Comparison of ENCODE assay signal across 1 cellular context in genomic region chr16:70685061-70685937, GRCh38.
A peak's percentile ranks its signal among the peaks of the same experiment; 100 is the strongest.
TF ChIP-seq lines count a peak whose summit lies in the region.

No MANE protein-coding gene starts in this region.

TF ChIP-seq in HEK293, 187 proteins besides CTCF, POLR2A, EP300 and RAD21 (continued from another document and continues in another):
- TF ChIP-seq PATZ1 (tag by site-specific recombination; IDR thresholded peaks at IDR 0.05), result peak; percentile 46; the same call in 1 of the 2 replicates
- TF ChIP-seq ZNF146 (tag by site-specific recombination; IDR thresholded peaks at IDR 0.05), result no peak
- TF ChIP-seq ZNF157 (tag by site-specific recombination; IDR thresholded peaks at IDR 0.05), result no peak
- no peak for TF ChIP-seq ZNF121 (tag by site-specific recombination; IDR thresholded peaks at IDR 0.05)
- TF ChIP-seq ZNF501 (tag by site-specific recombination; IDR thresholded peaks at IDR 0.05), result no peak
- TF ChIP-seq YY1 (tag by site-specific recombination; IDR thresholded peaks at IDR 0.05), result no peak
- TF ChIP-seq ZFP37 (tag by site-specific recombination; IDR thresholded peaks at IDR 0.05), result no peak
- TF ChIP-seq TCF7L2 (IDR thresholded peaks at IDR 0.05; ENCODE audit: borderline replicate concordance, low read depth, low read length), result no peak
- no peak for TF ChIP-seq SETDB1 (IDR thresholded peaks at IDR 0.05; ENCODE audit: insufficient read length, low read length)
- no peak for TF ChIP-seq ZNF2 (tag by site-specific recombination; IDR thresholded peaks at IDR 0.05)
- TF ChIP-seq ZBTB20 (tag by site-specific recombination; IDR thresholded peaks at IDR 0.05), result peak; percentile 36; the same call in 1 of the 2 replicates
- no peak for TF ChIP-seq ZNF623 (tag by site-specific recombination; IDR thresholded peaks at IDR 0.05)
- TF ChIP-seq KLF17 (tag by site-specific recombination; IDR thresholded peaks at IDR 0.05), result no peak
- no peak for TF ChIP-seq ZNF350 (tag by site-specific recombination; IDR thresholded peaks at IDR 0.05)
- no peak for TF ChIP-seq HOXD13 (CRISPR knock-in tag; IDR thresholded peaks at IDR 0.05; ENCODE audit: borderline replicate concordance)
- TF ChIP-seq ZNF571 (tag by site-specific recombination; IDR thresholded peaks at IDR 0.05), result no peak
- TF ChIP-seq FEZF1 (tag by site-specific recombination; IDR thresholded peaks at IDR 0.05), result no peak
- no peak for TF ChIP-seq HOXA7 (CRISPR knock-in tag; IDR thresholded peaks at IDR 0.05; ENCODE audit: borderline replicate concordance)
- peak; percentile 20; the same call in 1 of the 2 replicates for TF ChIP-seq ZNF398 (tag by site-specific recombination; IDR thresholded peaks at IDR 0.05)
- peak; percentile 7; the same call in 1 of the 2 replicates for TF ChIP-seq PBX3 (CRISPR knock-in tag; IDR thresholded peaks at IDR 0.05)
- no peak for TF ChIP-seq SP2 (tag by site-specific recombination; IDR thresholded peaks at IDR 0.05)
- TF ChIP-seq GLIS2 (tag by site-specific recombination; IDR thresholded peaks at IDR 0.05), result peak; percentile 67; the same call in 1 of the 2 replicates
- 0 out of 2 replicates have a peak, but pooled peaks have one; percentile 14 for TF ChIP-seq SP7 (tag by site-specific recombination; IDR thresholded peaks at IDR 0.05)
- TF ChIP-seq ZBTB21 (tag by site-specific recombination; IDR thresholded peaks at IDR 0.05), result no peak
- TF ChIP-seq ZNF404 (tag by site-specific recombination; IDR thresholded peaks at IDR 0.05), result no peak
- TF ChIP-seq ZNF175 (tag by site-specific recombination; IDR thresholded peaks at IDR 0.05), result no peak
- TF ChIP-seq ZNF24 (tag by site-specific recombination; IDR thresholded peaks at IDR 0.05), result no peak
- TF ChIP-seq TRIM28 (IDR thresholded peaks at IDR 0.05; ENCODE audit: borderline replicate concordance, low read length), result no peak
- no peak for TF ChIP-seq ZNF660 (tag by site-specific recombination; IDR thresholded peaks at IDR 0.05)
- TF ChIP-seq ZNF701 (tag by site-specific recombination; IDR thresholded peaks at IDR 0.05), result no peak
- no peak for TF ChIP-seq SALL2 (tag by site-specific recombination; IDR thresholded peaks at IDR 0.05; ENCODE audit: borderline replicate concordance)
- peak; percentile 31; the same call in 1 of the 2 replicates for TF ChIP-seq ZIC2 (tag by site-specific recombination; IDR thresholded peaks at IDR 0.05)
- peak; percentile 91 for TF ChIP-seq ZNF335 (tag by site-specific recombination; conservative IDR thresholded peaks at IDR 0.05)
- no peak for TF ChIP-seq PRDM4 (tag by site-specific recombination; IDR thresholded peaks at IDR 0.05)
- TF ChIP-seq IKZF3 (tag by site-specific recombination; IDR thresholded peaks at IDR 0.05), result peak; percentile 48; the same call in 1 of the 2 replicates
- TF ChIP-seq ZNF416 (tag by site-specific recombination; IDR thresholded peaks at IDR 0.05), result no peak
- no peak for TF ChIP-seq ZNF560 (tag by site-specific recombination; IDR thresholded peaks at IDR 0.05; ENCODE audit: borderline replicate concordance)
- no peak for TF ChIP-seq ZNF324 (tag by site-specific recombination; IDR thresholded peaks at IDR 0.05)
- no peak for TF ChIP-seq MYNN (tag by site-specific recombination; IDR thresholded peaks at IDR 0.05; ENCODE audit: borderline replicate concordance)
- no peak for TF ChIP-seq ZFP41 (tag by site-specific recombination; IDR thresholded peaks at IDR 0.05; ENCODE audit: borderline replicate concordance)
- TF ChIP-seq ZNF768 (tag by site-specific recombination; IDR thresholded peaks at IDR 0.05), result no peak
- no peak for TF ChIP-seq ELK4 (IDR thresholded peaks at IDR 0.05; ENCODE audit: borderline replicate concordance, low read depth, low read length)
- peak; percentile 36; the same call in 1 of the 2 replicates for TF ChIP-seq GLIS1 (tag by site-specific recombination; IDR thresholded peaks at IDR 0.05)
- peak; percentile 11; the same call in 1 of the 2 replicates for TF ChIP-seq ZXDB (tag by site-specific recombination; IDR thresholded peaks at IDR 0.05)
- no peak for TF ChIP-seq ZSCAN18 (tag by site-specific recombination; IDR thresholded peaks at IDR 0.05)
- no peak for TF ChIP-seq ZNF544 (tag by site-specific recombination; IDR thresholded peaks at IDR 0.05)
- no peak for TF ChIP-seq ZNF184 (tag by site-specific recombination; IDR thresholded peaks at IDR 0.05)
- peak; percentile 62 for TF ChIP-seq KLF9 (tag by site-specific recombination; IDR thresholded peaks at IDR 0.05; ENCODE audit: low read depth)
- TF ChIP-seq ZSCAN23 (tag by site-specific recombination; IDR thresholded peaks at IDR 0.05), result no peak
- no peak for TF ChIP-seq ZNF26 (tag by site-specific recombination; IDR thresholded peaks at IDR 0.05)
- no peak for TF ChIP-seq ZNF280D (tag by site-specific recombination; IDR thresholded peaks at IDR 0.05)
- no peak for TF ChIP-seq ZNF426 (tag by site-specific recombination; IDR thresholded peaks at IDR 0.05)
- no peak for TF ChIP-seq ZNF174 (tag by site-specific recombination; IDR thresholded peaks at IDR 0.05)
- no peak for TF ChIP-seq ZBTB6 (tag by site-specific recombination; IDR thresholded peaks at IDR 0.05)
